Comparison of ENCODE assay signal across 22 cellular contexts in genomic region chr1:117188268-117189108, GRCh38. TPM values are rescaled to one million over a fixed set of nuclear protein-coding genes. Genes with fewer than 3 reads are reported as not detected.
"Had no signal": no experiment of that assay in that cellular context is flagged by ENCODE, and none has a peak within 500 bp of the region (broad histone marks: within the 10 kb centered on the region; RNA-seq: fewer than 3 reads in every experiment).

No MANE protein-coding gene starts in this region.

- H3K27ac ChIP-seq: breast epithelium, epithelial cell of prostate, prostate gland had no signal

- DNase-seq: activated CD4-positive, alpha-beta memory T cell treated with anti-CD3 and anti-CD28 coated beads for 36 hours; activated CD4-positive, alpha-beta T cell treated with anti-CD3 and anti-CD28 coated beads for 1 hour; activated gamma-delta T cell treated with Interleukin-2 at 50 U/mL for 16 hours; activated naive CD8-positive, alpha-beta T cell treated with anti-CD3 and anti-CD28 coated beads for 36 hours; activated T-cell treated with anti-CD3 and anti-CD28 coated beads, Interleukin-2, amount 50 U/mL, for 48 hours; anterior cingulate cortex; foreskin melanocyte; islet precursor cell; mammary epithelial cell; mucosa of descending colon; naive thymus-derived CD8-positive, alpha-beta T cell; occipital lobe; stimulated activated CD4-positive, alpha-beta T cell treated with anti-CD3 and anti-CD28 coated beads, Interleukin-2, amount 100 ng/mL, for 24 hours; stimulated activated naive B cell treated with anti-CD40 and anti-IgM and Interleukin-4, amounts not matched to agents 10 μg/mL and 1 μg/mL and 100 μg/mL, for 72 hours; substantia nigra; T-helper 9 cell; trophoblast cell had no signal

- H3K9me3 ChIP-seq: mucosa of descending colon, prostate gland had no signal

- ATAC-seq: left lobe of liver; mucosa of descending colon; naive thymus-derived CD8-positive, alpha-beta T cell; sciatic nerve; stimulated activated naive B cell treated with anti-CD40 and anti-IgM and Interleukin-4, amounts not matched to agents 10 μg/mL and 1 μg/mL and 100 μg/mL, for 72 hours had no signal

- H3K27me3 ChIP-seq: breast epithelium had no signal

- H3K4me1 ChIP-seq: breast epithelium, prostate gland had no signal

- H3K4me3 ChIP-seq: breast epithelium, mucosa of descending colon, prostate gland had no signal

- H3K36me3 ChIP-seq: breast epithelium, prostate gland had no signal

RNA-seq across cellular contexts. Expression of gene VTCN1, which starts 22.2 kb away (rescaled TPM):
- total RNA-seq: activated CD4-positive, alpha-beta memory T cell treated with anti-CD3 and anti-CD28 coated beads for 36 hours; activated naive CD8-positive, alpha-beta T cell treated with anti-CD3 and anti-CD28 coated beads for 36 hours; mucosa of descending colon; naive thymus-derived CD8-positive, alpha-beta T cell; sciatic nerve had no signal
- polyA plus RNA-seq: naive thymus-derived CD8-positive, alpha-beta T cell had no signal
